ENCODE assay signal across 20 cellular contexts in the genomic region with DNA sequence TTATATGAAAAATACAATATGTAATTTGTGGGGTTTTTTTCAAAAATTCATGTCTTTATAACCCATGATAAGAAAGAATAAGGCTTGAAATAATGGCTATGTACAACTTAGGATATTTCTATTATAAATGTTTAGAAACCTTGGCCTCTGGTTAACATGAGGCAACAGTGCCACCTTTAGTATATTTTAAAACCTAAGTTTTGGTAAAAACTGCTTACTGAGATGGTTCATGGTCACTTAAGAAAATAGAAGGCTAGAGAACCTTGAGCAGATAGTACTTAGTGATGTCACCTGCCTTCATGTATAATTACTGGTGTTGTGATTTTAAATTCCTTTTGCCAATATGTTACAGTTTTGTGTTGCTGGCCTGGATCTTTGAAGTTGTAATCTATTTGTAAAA.
DNase-seq lines count a peak whose midpoint lies in the region; ATAC-seq, FAIRE-seq and TF ChIP-seq lines count a peak whose summit lies in the region.
"Had no signal": no experiment of that assay in that cellular context is flagged by ENCODE, and none has a peak within 500 bp of the region (broad histone marks: within the 10 kb centered on the region; RNA-seq: fewer than 3 reads in every experiment).

No MANE protein-coding gene starts in this region.

- H3T11ph ChIP-seq in H9 (ENCODE audit: low read length): no peak overlapping the region

- H3K27ac ChIP-seq in H9 (ENCODE audit: insufficient read length, low read depth, low read length) (no peak overlapping the region), Panc1 (ENCODE audit: low read length) (no peak overlapping the region), endothelial cell of umbilical vein (ENCODE audit: insufficient read depth, low read depth, low read length) (no peak overlapping the region), heart right ventricle (no peak overlapping the region)
- H3K27ac ChIP-seq: pancreas, Peyer's patch, uterus had no signal

- no peak overlapping the region for H2BK20ac ChIP-seq in H9 (ENCODE audit: low read depth, low read length, poor library complexity, severe bottlenecking)

- no peak for TF ChIP-seq POLR2A in endothelial cell of umbilical vein (IDR thresholded peaks at IDR 0.05; ENCODE audit: low read depth, low read length)

- no peak overlapping the region for H3K27ac Mint-ChIP-seq in H9
- H3K27ac Mint-ChIP-seq in activated naive CD8-positive, alpha-beta T cell treated with anti-CD3 and anti-CD28 coated beads for 36 hours: no peak overlapping the region
- H3K27ac Mint-ChIP-seq: B cell; effector memory CD8-positive, alpha-beta T cell; stimulated activated effector memory CD8-positive, alpha-beta T cell treated with anti-CD3 and anti-CD28 coated beads, Interleukin-12 subunit alpha, Interleukin-12 subunit beta, amount 100 ng/mL, for 72 hours had no signal

- no peak overlapping the region for H3K14ac ChIP-seq in H9 (ENCODE audit: insufficient read depth, low read length)

- no TSS peak for BruUV-seq in Panc1 (replicated peaks; lab: Mats Ljungman, UMichigan)
- BruUV-seq in endothelial cell of umbilical vein (replicated peaks; lab: Mats Ljungman, UMichigan): no TSS peak

- no peak overlapping the region for H2BK12ac ChIP-seq in H9 (ENCODE audit: insufficient read length, low read depth, low read length)

- no peak overlapping the region for H2AK5ac ChIP-seq in H9 (ENCODE audit: insufficient read length, low read length)

- H4K91ac ChIP-seq in H9 (ENCODE audit: insufficient read length, low read depth, low read length): no peak overlapping the region

- no peak overlapping the region for H3K56ac ChIP-seq in H9 (ENCODE audit: insufficient read length, low read depth, low read length)

- H3K27me3 ChIP-seq in H9 (ENCODE audit: insufficient read depth, low read length) (no peaks in the 10 kb centered on the region), Panc1 (ENCODE audit: control insufficient read depth, insufficient read depth, low read length) (no peaks in the 10 kb centered on the region), endothelial cell of umbilical vein (ENCODE audit: control insufficient read depth in 2 of 2, insufficient read depth in 2 of 2, low read length in 2 of 2) (no peaks in the 10 kb centered on the region), heart right ventricle (no peaks in the 10 kb centered on the region)
- H3K27me3 ChIP-seq: pancreas, Peyer's patch, uterus had no signal

- peak; percentile 12 for DNase-seq in A172 (ENCODE audit: low spot score)
- no peak for DNase-seq in H9
- DNase-seq in Panc1 (ENCODE audit: low read depth, low spot score): no peak
- DNase-seq in endothelial cell of umbilical vein (ENCODE audit: low read depth, low spot score): peak; percentile 2
- no peak for DNase-seq in heart right ventricle
- DNase-seq in AG20443 (ENCODE audit: low spot score): no peak
- DNase-seq in ecto neural progenitor cell (ENCODE audit: low spot score): no peak
- no peak for DNase-seq in activated naive CD8-positive, alpha-beta T cell treated with anti-CD3 and anti-CD28 coated beads for 36 hours
- DNase-seq: activated T-cell treated with anti-CD3 and anti-CD28 coated beads, Interleukin-2, amount 50 U/mL, for 1 hour; aorta; effector memory CD8-positive, alpha-beta T cell; NCI-H1930; pancreas; Peyer's patch; stimulated activated CD4-positive, alpha-beta T cell treated with anti-CD3 and anti-CD28 coated beads, Interleukin-2, amount 100 ng/mL, for 24 hours; uterus had no signal

- in situ Hi-C loops in Panc1 (cut with HindIII; ENCODE audit: low pct_unique_long_range_greater_than_20kb, low sequenced_read_pairs): no loop called here

- H3K4ac ChIP-seq in H9 (ENCODE audit: low read depth, low read length): no peak overlapping the region

- no peaks in the 10 kb centered on the region for H3K9me3 ChIP-seq in H9 (ENCODE audit: control insufficient read depth, low read depth, low read length)
- no peaks in the 10 kb centered on the region for H3K9me3 ChIP-seq in Panc1 (ENCODE audit: control insufficient read depth, insufficient read depth, low read depth, low read length)
- H3K9me3 ChIP-seq in endothelial cell of umbilical vein (replicated peaks; ENCODE audit: control insufficient read depth, insufficient read depth, low read length): no peaks in the 10 kb centered on the region
- no peaks in the 10 kb centered on the region for H3K9me3 ChIP-seq in heart right ventricle
- H3K9me3 ChIP-seq: pancreas, Peyer's patch, uterus had no signal

- H3K23ac ChIP-seq in H9 (ENCODE audit: insufficient read length, low read depth, low read length): no peak overlapping the region

- dilution Hi-C loops in endothelial cell of umbilical vein (cut with MboI; ENCODE audit: extremely low pct_ligation_motif_present, low sequenced_read_pairs): no loop called here

- H3K4me2 ChIP-seq in H9 (ENCODE audit: insufficient read depth, insufficient read length, low read length) (no peak overlapping the region), endothelial cell of umbilical vein (ENCODE audit: insufficient read depth, low read length) (no peak overlapping the region)

- H3K36me3 ChIP-seq in Panc1 (ENCODE audit: control insufficient read depth, insufficient read depth, low read length): no peaks in the 10 kb centered on the region
- no peaks in the 10 kb centered on the region for H3K36me3 ChIP-seq in endothelial cell of umbilical vein (ENCODE audit: control insufficient read depth in 2 of 2, extremely low read depth in 1 of 2, insufficient read depth in 2 of 2, low read length in 2 of 2)
- H3K36me3 ChIP-seq in heart right ventricle: no peaks in the 10 kb centered on the region
- H3K36me3 ChIP-seq: pancreas, Peyer's patch, uterus had no signal

- H3K23me2 ChIP-seq in H9 (ENCODE audit: insufficient read length, low read depth, low read length, poor library complexity, severe bottlenecking): no peaks in the 10 kb centered on the region

- H3K36me3 Mint-ChIP-seq in H9 (ENCODE audit: insufficient read depth in 1 of 3, low read depth in 3 of 3): no peaks in the 10 kb centered on the region
- no peaks in the 10 kb centered on the region for H3K36me3 Mint-ChIP-seq in activated naive CD8-positive, alpha-beta T cell treated with anti-CD3 and anti-CD28 coated beads for 36 hours
- H3K36me3 Mint-ChIP-seq: stimulated activated effector memory CD8-positive, alpha-beta T cell treated with anti-CD3 and anti-CD28 coated beads, Interleukin-12 subunit alpha, Interleukin-12 subunit beta, amount 100 ng/mL, for 72 hours had no signal

- no peak for FAIRE-seq in endothelial cell of umbilical vein (lab: Jason Lieb, UNC)
- FAIRE-seq: pancreas had no signal

- no peaks in the 10 kb centered on the region for H3K9me1 ChIP-seq in endothelial cell of umbilical vein (replicated peaks; ENCODE audit: control insufficient read depth, extremely low read depth, insufficient read depth, low read length)

- POLR2A ChIA-PET in Panc1 (lab: Charles Lee) (no interaction called here), endothelial cell of umbilical vein (lab: Charles Lee) (no interaction called here)

- no peak overlapping the region for H3K4me3 ChIP-seq in Panc1 (ENCODE audit: low read depth in 2 of 2, low read length in 2 of 2)
- no peak overlapping the region for H3K4me3 ChIP-seq in endothelial cell of umbilical vein (replicated peaks in 1 of 3; ENCODE audit: insufficient read depth in 1 of 3, low read depth in 1 of 3, low read length in 3 of 3)
- no peak overlapping the region for H3K4me3 ChIP-seq in heart right ventricle
- H3K4me3 ChIP-seq: lung, pancreas, Peyer's patch, uterus had no signal

- H3K4me3 Mint-ChIP-seq in H9: no peak overlapping the region
- H3K4me3 Mint-ChIP-seq in activated naive CD8-positive, alpha-beta T cell treated with anti-CD3 and anti-CD28 coated beads for 36 hours: no peak overlapping the region
- H3K4me3 Mint-ChIP-seq: B cell; effector memory CD8-positive, alpha-beta T cell; stimulated activated effector memory CD8-positive, alpha-beta T cell treated with anti-CD3 and anti-CD28 coated beads, Interleukin-12 subunit alpha, Interleukin-12 subunit beta, amount 100 ng/mL, for 72 hours had no signal

- H2BK15ac ChIP-seq in H9 (ENCODE audit: low read depth, low read length): no peak overlapping the region

- H4K20me1 ChIP-seq in H9 (ENCODE audit: control insufficient read depth, insufficient read depth, insufficient read length) (no peaks in the 10 kb centered on the region), endothelial cell of umbilical vein (replicated peaks; ENCODE audit: control insufficient read depth, extremely low read depth, insufficient read depth, low read length) (no peaks in the 10 kb centered on the region)

- 0 out of 4 replicates have a peak, but pooled peaks cover 2 to 3% of the 10 kb centered on the region in 2 experiments for H3K4me1 Mint-ChIP-seq in H9
- H3K4me1 Mint-ChIP-seq in activated naive CD8-positive, alpha-beta T cell treated with anti-CD3 and anti-CD28 coated beads for 36 hours: peaks cover 17% of the 10 kb centered on the region

- no peaks in the 10 kb centered on the region for H3K4me1 ChIP-seq in H9 (ENCODE audit: insufficient read depth, low read length)
- H3K4me1 ChIP-seq in Panc1 (ENCODE audit: control insufficient read depth, insufficient read depth, low read length): no peaks in the 10 kb centered on the region
- H3K4me1 ChIP-seq in endothelial cell of umbilical vein (ENCODE audit: control insufficient read depth, extremely low read depth, insufficient read depth, low read length): peaks cover 7% of the 10 kb centered on the region
- H3K4me1 ChIP-seq in heart right ventricle: peaks cover 0 to 12% (median 0%) of the 10 kb centered on the region in 9 donors
- H3K4me1 ChIP-seq: pancreas, Peyer's patch, uterus had no signal

- CTCF ChIA-PET in Panc1 (lab: Charles Lee): no interaction called here
- CTCF ChIA-PET in endothelial cell of umbilical vein (lab: Charles Lee): interaction anchor here (1.6 kb wide), 1 partner anchor 846 kb away, joined by 9 read pairs; no protein-coding TSS in a partner anchor

- intact Hi-C loops in Panc1 (cut with micrococcal nuclease; ENCODE audit: unreplicated experiment) (no loop called here), endothelial cell of umbilical vein (cut with micrococcal nuclease) (loop anchor here (1.0 to 10.0 kb wide), 3 partner anchors 232 to 846 kb away; partner anchors contain the start of genes RAB32 and SHPRH), heart right ventricle (cut with DNase I) (no loop called here)

- no peak overlapping the region for H2AFZ ChIP-seq in H9 (ENCODE audit: low read length)
- H2AFZ ChIP-seq in endothelial cell of umbilical vein (ENCODE audit: low read depth, low read length): no peak overlapping the region

- H3K9me3 Mint-ChIP-seq in H9: no peaks in the 10 kb centered on the region
- peaks cover 1% of the 10 kb centered on the region for H3K9me3 Mint-ChIP-seq in activated naive CD8-positive, alpha-beta T cell treated with anti-CD3 and anti-CD28 coated beads for 36 hours
- H3K9me3 Mint-ChIP-seq: effector memory CD8-positive, alpha-beta T cell; stimulated activated effector memory CD8-positive, alpha-beta T cell treated with anti-CD3 and anti-CD28 coated beads, Interleukin-12 subunit alpha, Interleukin-12 subunit beta, amount 100 ng/mL, for 72 hours had no signal

- ATAC-seq in Panc1 (no peak), heart right ventricle (no peak)
- ATAC-seq: activated CD4-positive, CD25-positive, alpha-beta regulatory T cell treated with anti-CD3 and anti-CD28 coated beads, Interleukin-2, amount 50 U/mL, for 24 hours; effector memory CD8-positive, alpha-beta T cell; pancreas; stimulated activated effector memory CD8-positive, alpha-beta T cell treated with anti-CD3 and anti-CD28 coated beads, Interleukin-12 subunit alpha, Interleukin-12 subunit beta, amount 100 ng/mL, for 72 hours had no signal

- H3K9ac ChIP-seq in H9 (ENCODE audit: extremely low read depth, insufficient read length, low read length): no peak overlapping the region
- no peak overlapping the region for H3K9ac ChIP-seq in endothelial cell of umbilical vein (replicated peaks; ENCODE audit: extremely low read depth, insufficient read depth, low read length)

- no peaks in the 10 kb centered on the region for H3K27me3 Mint-ChIP-seq in H9 (ENCODE audit: low read depth)
- no peaks in the 10 kb centered on the region for H3K27me3 Mint-ChIP-seq in activated naive CD8-positive, alpha-beta T cell treated with anti-CD3 and anti-CD28 coated beads for 36 hours
- H3K27me3 Mint-ChIP-seq: effector memory CD8-positive, alpha-beta T cell had no signal

- no peak overlapping the region for H2BK120ac ChIP-seq in H9 (ENCODE audit: low read depth, low read length, poor library complexity, severe bottlenecking)

- H3K79me1 ChIP-seq in H9 (ENCODE audit: insufficient read depth, low read depth, low read length, poor library complexity, severe bottlenecking): no peaks in the 10 kb centered on the region

- peak; percentile 37; the same call in 2 of the 3 replicates for TF ChIP-seq CTCF in H9 (conservative IDR thresholded peaks at IDR 0.05)
- TF ChIP-seq CTCF in Panc1 (IDR thresholded peaks at IDR 0.05): peak; percentile 11; the same call in 1 of the 2 replicates
- TF ChIP-seq CTCF in endothelial cell of umbilical vein (IDR thresholded peaks at IDR 0.05; ENCODE audit: extremely low read depth in 1 of 2, insufficient read depth in 1 of 2, low read depth in 1 of 2, low read length in 2 of 2): no peak
- peak in 1 of 9 donors; percentile 17 for TF ChIP-seq CTCF in heart right ventricle (IDR thresholded peaks at IDR 0.05)

- no peak overlapping the region for H2BK5ac ChIP-seq in H9 (ENCODE audit: insufficient read length, low read length)

- H3K79me2 ChIP-seq in H9 (ENCODE audit: insufficient read depth, low read length) (no peaks in the 10 kb centered on the region), endothelial cell of umbilical vein (ENCODE audit: control insufficient read depth, insufficient read depth, low read length) (no peaks in the 10 kb centered on the region)

- no peak overlapping the region for H3K18ac ChIP-seq in H9 (ENCODE audit: insufficient read length, low read depth, low read length)

- H4K8ac ChIP-seq in H9 (replicated peaks; ENCODE audit: insufficient read length, low read depth, low read length): no peak overlapping the region

- H4K5ac ChIP-seq in H9 (ENCODE audit: insufficient read length, low read depth, low read length): no peak overlapping the region

Comparison
In these comparisons a context has a peak if more than half of its experiments do, and no peak if none do; other contexts are left out.
1. DNase-seq: peak in A172 (single experiment) and endothelial cell of umbilical vein (single experiment); none in H9 (single experiment), Panc1 (single experiment), heart right ventricle (0 of 2), AG20443 (single experiment), ecto neural progenitor cell (single experiment) and activated naive CD8-positive, alpha-beta T cell treated with anti-CD3 and anti-CD28 coated beads for 36 hours (single experiment).
2. CTCF ChIP-seq: peak in H9 (single experiment) and Panc1 (single experiment); none in endothelial cell of umbilical vein (0 of 2).